ENCODE assay signal across 8 cellular contexts in genomic region chr1:244451539-244451950, GRCh38. TPM values are rescaled to one million over a fixed set of nuclear protein-coding genes. Genes with fewer than 3 reads are reported as not detected.
A peak's percentile ranks its signal among the peaks of the same experiment; 100 is the strongest.
DNase-seq lines count a peak whose midpoint lies in the region; ATAC-seq and TF ChIP-seq lines count a peak whose summit lies in the region.

Gene ADSS2, minus strand, starts transcription at chr1:244451909. Its CDS starts 92 bp downstream, at chr1:244451817.

- peaks cover 5% of the 10 kb centered on the region for H3K36me3 Mint-ChIP-seq in osteocyte (ENCODE audit: unreplicated experiment)

- TF ChIP-seq CTCF in osteocyte (IDR thresholded peaks at IDR 0.05), result no peak

- peak within 1 kb of the TSS; percentile 94 for H3K27ac Mint-ChIP-seq in osteocyte (ENCODE audit: unreplicated experiment)

- no peaks in the 10 kb centered on the region for H3K9me3 Mint-ChIP-seq in osteocyte (ENCODE audit: unreplicated experiment)

- H3K27me3 Mint-ChIP-seq in osteocyte (ENCODE audit: unreplicated experiment), result no peaks in the 10 kb centered on the region

- H3K4me1 Mint-ChIP-seq in osteocyte (ENCODE audit: unreplicated experiment), result peaks cover 61% of the 10 kb centered on the region

- H3K4me3 Mint-ChIP-seq in osteocyte (ENCODE audit: unreplicated experiment), result peak within 1 kb of the TSS; percentile 97

- ATAC-seq in GM19455 (IDR thresholded peaks at IDR 0.05; ENCODE audit: unreplicated experiment) (peak; percentile 30), HG03571 (IDR thresholded peaks at IDR 0.05; ENCODE audit: unreplicated experiment) (no peak), HG03520 (IDR thresholded peaks at IDR 0.05; ENCODE audit: unreplicated experiment) (no peak)

- DNase-seq in epithelial cell of prostate (ENCODE audit: low read depth, low spot score), result no peak
- no peak for DNase-seq in osteocyte (ENCODE audit: extremely low spot score, unreplicated experiment)
- no peak for DNase-seq in midbrain (lab: John Stamatoyannopoulos, UW)
- DNase-seq in iPS-NIHi11 (ENCODE audit: low spot score), result no peak

- peak within 1 kb of the TSS; percentile 90 for H3K27ac ChIP-seq in epithelial cell of prostate

TF ChIP-seq in PFSK-1, 5 proteins besides CTCF, POLR2A, EP300 and RAD21:
- TF ChIP-seq SIN3A (IDR thresholded peaks at IDR 0.05; ENCODE audit: borderline replicate concordance, insufficient read depth, low read length) (no peak; the same call in 1 of the 2 replicates), POLR2AphosphoS5 (IDR thresholded peaks at IDR 0.05; ENCODE audit: low read depth, low read length) (peak; percentile 71), REST (IDR thresholded peaks at IDR 0.05; ENCODE audit: insufficient read depth in 1 of 2, low read depth in 2 of 2, low read length in 2 of 2) (peak in 1 of 2 experiments; percentile 52; a peak in 1 of 4 replicates), TAF1 (IDR thresholded peaks at IDR 0.05; ENCODE audit: borderline replicate concordance, insufficient read depth, low read length) (peak; percentile 70), FOXP2 (optimal IDR thresholded peaks at IDR 0.05; ENCODE audit: borderline replicate concordance, extremely low read depth, extremely low read length, insufficient read depth) (no peak)

RNA-seq across cellular contexts. Expression of gene ADSS2, which starts in this region (rescaled TPM):
- polyA plus RNA-seq in PFSK-1 (2012; ENCODE audit: insufficient read length, low read depth), result 26.2 TPM
- total RNA-seq in osteocyte, result 69.8 and 70.7 TPM in 2 replicates
